ENCODE assay signal across 22 cellular contexts in the genomic region with DNA sequence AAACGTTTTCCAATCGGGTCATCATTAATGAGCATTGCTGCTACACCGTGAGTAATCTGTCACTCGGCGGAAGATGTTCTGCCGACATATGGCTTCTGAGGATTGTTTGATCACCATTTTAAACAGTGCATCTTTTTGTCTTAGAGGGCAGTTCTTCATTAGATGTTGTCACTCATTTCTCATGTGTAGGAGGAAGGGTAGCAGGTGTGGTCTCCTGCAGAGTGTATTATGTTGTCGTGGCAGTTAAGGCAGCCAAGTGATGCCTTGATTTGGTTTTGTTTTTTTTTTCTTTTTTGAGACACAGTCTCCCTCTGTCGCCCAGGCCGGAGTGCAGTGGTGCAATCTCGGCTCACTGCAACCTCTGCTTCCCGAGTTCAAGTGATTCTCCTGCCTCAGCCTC.
"Had no signal": no experiment of that assay in that cellular context is flagged by ENCODE, and none has a peak within 500 bp of the region (broad histone marks: within the 10 kb centered on the region; RNA-seq: fewer than 3 reads in every experiment).

No MANE protein-coding gene starts in this region.

- H3K4me3 Mint-ChIP-seq: activated B cell treated with CpG ODN at 0.5 μM for 24 hours; activated CD4-positive, alpha-beta T cell treated with anti-CD3 and anti-CD28 coated beads, Interleukin-2, amount 10 ng/mL, durations not matched to agents 24 days and 14 days; activated CD8-positive, alpha-beta T cell treated with anti-CD3 and anti-CD28 coated beads, Interleukin-2, amount 10 ng/mL, durations not matched to agents 7 days and 5 days; memory B cell; naive thymus-derived CD4-positive, alpha-beta T cell had no signal

- H3K27me3 ChIP-seq: foreskin keratinocyte, neutrophil, sigmoid colon, spleen, upper lobe of right lung had no signal

- H3K9me3 ChIP-seq: mucosa of descending colon, neutrophil, sigmoid colon, spleen, thoracic aorta, upper lobe of right lung had no signal

- H3K27me3 Mint-ChIP-seq: activated B cell treated with CpG ODN at 0.5 μM for 24 hours; activated CD4-positive, alpha-beta T cell treated with anti-CD3 and anti-CD28 coated beads, Interleukin-2, amount 10 ng/mL, durations not matched to agents 24 days and 14 days; memory B cell; naive thymus-derived CD4-positive, alpha-beta T cell had no signal

- H3K27ac ChIP-seq: foreskin keratinocyte, neutrophil, parathyroid adenoma, sigmoid colon, thoracic aorta, upper lobe of right lung had no signal

- H3K4me3 ChIP-seq: mucosa of descending colon, sigmoid colon, spleen, thoracic aorta, upper lobe of right lung had no signal

- DNase-seq: activated B cell treated with CpG ODN at 0.5 μM for 24 hours; activated CD4-positive, alpha-beta T cell treated with anti-CD3 and anti-CD28 coated beads, Interleukin-2, amount 10 ng/mL, durations not matched to agents 24 days and 14 days; activated CD8-positive, alpha-beta memory T cell treated with anti-CD3 and anti-CD28 coated beads, Interleukin-2, amount 50 U/mL, for 4 hours; activated CD8-positive, alpha-beta T cell treated with anti-CD3 and anti-CD28 coated beads, Interleukin-2, amount 10 ng/mL, durations not matched to agents 7 days and 5 days; activated naive CD4-positive, alpha-beta T cell treated with Interleukin-2 at 50 U/mL for 16 hours; effector CD4-positive, alpha-beta T cell; foreskin keratinocyte; glutamatergic neuron; left ventricle myocardium superior; mucosa of descending colon; naive thymus-derived CD4-positive, alpha-beta T cell; sigmoid colon; spleen; stimulated activated CD4-positive, alpha-beta T cell treated with anti-CD3 and anti-CD28 coated beads, Interleukin-1b, Interleukin-23, amount 100 ng/mL, for 48 hours; T-helper 1 cell; upper lobe of right lung had no signal

- H3K27ac Mint-ChIP-seq: activated B cell treated with CpG ODN at 0.5 μM for 24 hours had no signal

- FAIRE-seq: astrocyte, colon had no signal

- ATAC-seq: activated CD8-positive, alpha-beta T cell treated with anti-CD3 and anti-CD28 coated beads, Interleukin-2, amount 10 ng/mL, durations not matched to agents 7 days and 5 days; foreskin keratinocyte; left ventricle myocardium superior; mucosa of descending colon; naive thymus-derived CD4-positive, alpha-beta T cell; upper lobe of right lung had no signal

- H3K9me3 Mint-ChIP-seq: activated B cell treated with CpG ODN at 0.5 μM for 24 hours; activated CD4-positive, alpha-beta T cell treated with anti-CD3 and anti-CD28 coated beads, Interleukin-2, amount 10 ng/mL, durations not matched to agents 24 days and 14 days; memory B cell; naive thymus-derived CD4-positive, alpha-beta T cell had no signal

- H3K4me1 ChIP-seq: foreskin keratinocyte, sigmoid colon had no signal

- H2AFZ ChIP-seq: parathyroid adenoma had no signal
